21 cellular contexts compared by ENCODE assay signal in genomic region chr9:5688109-5688508, GRCh38. TPM values are rescaled to one million over a fixed set of nuclear protein-coding genes. Genes with fewer than 3 reads are reported as not detected.
DNase-seq lines count a peak whose midpoint lies in the region; ATAC-seq, FAIRE-seq and TF ChIP-seq lines count a peak whose summit lies in the region.
"Had no signal": no experiment of that assay in that cellular context is flagged by ENCODE, and none has a peak within 500 bp of the region (broad histone marks: within the 10 kb centered on the region; RNA-seq: fewer than 3 reads in every experiment).

No MANE protein-coding gene starts in this region.

- no peak for DNase-seq in GM19239 (ENCODE audit: insufficient read length, low spot score)
- DNase-seq in NCI-H226 = peak; percentile 55
- DNase-seq in dermis blood vessel endothelial cell = peak; percentile 89
- DNase-seq in myocyte (ENCODE audit: low read depth) = peak; percentile 39
- no peak for DNase-seq in MG63
- DNase-seq in endodermal cell = no peak
- DNase-seq: activated B cell treated with CpG ODN at 0.5 μM for 24 hours; activated CD8-positive, alpha-beta memory T cell treated with anti-CD3 and anti-CD28 coated beads, Interleukin-2, amount 50 U/mL, for 48 hours; activated naive CD4-positive, alpha-beta T cell treated with anti-CD3 and anti-CD28 coated beads, Interleukin-2, amount 50 U/mL, for 16 hours; mammary epithelial cell; NCI-H1105 treated with DMSO at 0.1 percent for 48 hours; NCI-H524; Peyer's patch; sigmoid colon; T-cell; upper lobe of left lung had no signal

- peak; percentile 4 for FAIRE-seq in GM19239 (lab: Jason Lieb, UNC)

- no peaks in the 10 kb centered on the region for H3K4me1 ChIP-seq in endodermal cell (ENCODE audit: control insufficient read depth, insufficient read depth, low read length)
- H3K4me1 ChIP-seq: BLaER1, Peyer's patch, sigmoid colon had no signal

- no peak overlapping the region for H3K4me3 Mint-ChIP-seq in endodermal cell
- H3K4me3 Mint-ChIP-seq: activated B cell treated with CpG ODN at 0.5 μM for 24 hours; neural crest cell; stimulated activated effector memory CD8-positive, alpha-beta T cell treated with anti-CD3 and anti-CD28 coated beads, Interleukin-12 subunit alpha, Interleukin-12 subunit beta, amount 100 ng/mL, for 72 hours; T-cell had no signal

- ATAC-seq in GM18870 (IDR thresholded peaks at IDR 0.05; ENCODE audit: unreplicated experiment) (no peak), GM18873 (IDR thresholded peaks at IDR 0.05; ENCODE audit: low FRiP score, unreplicated experiment) (no peak)
- ATAC-seq: stimulated activated effector memory CD8-positive, alpha-beta T cell treated with anti-CD3 and anti-CD28 coated beads, Interleukin-12 subunit alpha, Interleukin-12 subunit beta, amount 100 ng/mL, for 72 hours; T-cell had no signal

- H3K36me3 Mint-ChIP-seq in endodermal cell (ENCODE audit: low read depth) = peaks cover 20% of the 10 kb centered on the region
- H3K36me3 Mint-ChIP-seq: stimulated activated effector memory CD8-positive, alpha-beta T cell treated with anti-CD3 and anti-CD28 coated beads, Interleukin-12 subunit alpha, Interleukin-12 subunit beta, amount 100 ng/mL, for 72 hours had no signal

- no peaks in the 10 kb centered on the region for H3K36me3 ChIP-seq in MG63
- peaks cover 19% of the 10 kb centered on the region for H3K36me3 ChIP-seq in endodermal cell (ENCODE audit: control insufficient read depth, insufficient read depth, low read length)
- H3K36me3 ChIP-seq: Peyer's patch, sigmoid colon, upper lobe of left lung had no signal

- no peak overlapping the region for H3K9ac ChIP-seq in endodermal cell (ENCODE audit: extremely low read depth, low read length, poor library complexity, severe bottlenecking)
- H3K9ac ChIP-seq: BLaER1 had no signal

- no peak overlapping the region for H3K27ac Mint-ChIP-seq in endodermal cell
- H3K27ac Mint-ChIP-seq: activated B cell treated with CpG ODN at 0.5 μM for 24 hours; stimulated activated effector memory CD8-positive, alpha-beta T cell treated with anti-CD3 and anti-CD28 coated beads, Interleukin-12 subunit alpha, Interleukin-12 subunit beta, amount 100 ng/mL, for 72 hours had no signal

- peaks cover 23% of the 10 kb centered on the region for H3K9me3 Mint-ChIP-seq in endodermal cell
- H3K9me3 Mint-ChIP-seq: stimulated activated effector memory CD8-positive, alpha-beta T cell treated with anti-CD3 and anti-CD28 coated beads, Interleukin-12 subunit alpha, Interleukin-12 subunit beta, amount 100 ng/mL, for 72 hours had no signal

- 75 to 97% methylated on average over 1 of the region's 1 CpG for WGBS in endodermal cell (ENCODE audit: insufficient coverage in 1 of 2, insufficient read length in 1 of 2), 2 experiments

- H3K4me3 ChIP-seq in MG63 (no peak overlapping the region), endodermal cell (ENCODE audit: low read length) (no peak overlapping the region)
- H3K4me3 ChIP-seq: BLaER1, Peyer's patch, sigmoid colon, upper lobe of left lung had no signal

- no peaks in the 10 kb centered on the region for H3K9me3 ChIP-seq in MG63
- peaks cover 8% of the 10 kb centered on the region for H3K9me3 ChIP-seq in endodermal cell (ENCODE audit: control insufficient read depth, low read length)
- H3K9me3 ChIP-seq: Peyer's patch, sigmoid colon, upper lobe of left lung had no signal

- TF ChIP-seq CTCF in endodermal cell (conservative IDR thresholded peaks at IDR 0.05) = no peak

- H3K27ac ChIP-seq in endodermal cell (ENCODE audit: low read depth, low read length) = no peak overlapping the region
- H3K27ac ChIP-seq: BLaER1, Peyer's patch, sigmoid colon, upper lobe of left lung had no signal

- peaks cover 3% of the 10 kb centered on the region for H3K4me1 Mint-ChIP-seq in endodermal cell
- H3K4me1 Mint-ChIP-seq: neural crest cell had no signal

- H3K27me3 ChIP-seq in MG63 (no peaks in the 10 kb centered on the region), endodermal cell (ENCODE audit: control insufficient read depth, insufficient read depth, low read length, poor library complexity, severe bottlenecking) (no peaks in the 10 kb centered on the region)
- H3K27me3 ChIP-seq: BLaER1, Peyer's patch, sigmoid colon, upper lobe of left lung had no signal

- H3K27me3 Mint-ChIP-seq in endodermal cell (ENCODE audit: insufficient read depth) = no peaks in the 10 kb centered on the region
- H3K27me3 Mint-ChIP-seq: activated B cell treated with CpG ODN at 0.5 μM for 24 hours, T-cell had no signal

RNA-seq across cellular contexts. Expression of gene RIC1, which starts 59.2 kb away (rescaled TPM):
- total RNA-seq in dermis blood vessel endothelial cell (34.2 and 35.8 TPM in 2 replicates), myocyte (25.1 and 28.3 TPM in 2 replicates), endodermal cell (10 to 100 TPM; 27.0 to 27.1 TPM)
- 12.1 TPM for polyA plus RNA-seq in myocyte (2012)
- 4.1 and 9.0 TPM in 2 replicates for total RNA-seq in MG63 (2014; rRNA removed; shearing (Covaris generic); ENCODE audit: low replicate concordance)
- polyA plus RNA-seq in endodermal cell (2013, experiment 1 of 2) = 16.5 TPM
- polyA plus RNA-seq in endodermal cell (2013, experiment 2 of 2) = 17.4 TPM

Comparison
In these comparisons a context has a peak if more than half of its experiments do, and no peak if none do; other contexts are left out.
1. DNase-seq: peak in NCI-H226 (single experiment), dermis blood vessel endothelial cell (single experiment) and myocyte (single experiment); none in GM19239 (single experiment), MG63 (single experiment) and endodermal cell (single experiment).